ENCODE assay signal across 2 cellular contexts in genomic region chr1:119293777-119294176, GRCh38.
TF ChIP-seq lines count a peak whose summit lies in the region.

No MANE protein-coding gene starts in this region.

TF ChIP-seq in GM23338, 12 proteins besides CTCF, POLR2A, EP300 and RAD21:
- TF ChIP-seq CREB1 (CRISPR knock-in tag; IDR thresholded peaks at IDR 0.05; ENCODE audit: low read depth) (no peak), EZH2phosphoT487 (IDR thresholded peaks at IDR 0.05; ENCODE audit: unreplicated experiment) (no peak), EZH2 (IDR thresholded peaks at IDR 0.05; ENCODE audit: low read depth, unreplicated experiment) (no peak), JUNB (IDR thresholded peaks at IDR 0.05; ENCODE audit: unreplicated experiment) (no peak), NANOG (IDR thresholded peaks at IDR 0.05; ENCODE audit: borderline replicate concordance) (no peak), ETS1 (IDR thresholded peaks at IDR 0.05) (no peak), ZNF462 (CRISPR knock-in tag; IDR thresholded peaks at IDR 0.05) (no peak), ZNF331 (CRISPR knock-in tag; IDR thresholded peaks at IDR 0.05; ENCODE audit: low read depth) (no peak), ZNF114 (CRISPR knock-in tag; IDR thresholded peaks at IDR 0.05) (no peak), STAT1 (IDR thresholded peaks at IDR 0.05; ENCODE audit: unreplicated experiment) (no peak), POLR2AphosphoS5 (IDR thresholded peaks at IDR 0.05; ENCODE audit: low read depth) (no peak)

TF ChIP-seq in H1, 55 proteins besides CTCF, POLR2A, EP300 and RAD21:
- TF ChIP-seq JUND (IDR thresholded peaks at IDR 0.05; ENCODE audit: low read length), result no peak
- no peak for TF ChIP-seq KDM1A (IDR thresholded peaks at IDR 0.05; ENCODE audit: borderline replicate concordance, low read length)
- no peak for TF ChIP-seq TAF7 (optimal IDR thresholded peaks at IDR 0.05; ENCODE audit: borderline replicate concordance, low read depth, low read length)
- TF ChIP-seq YY1 (IDR thresholded peaks at IDR 0.05; ENCODE audit: low read depth, low read length), result no peak
- no peak for TF ChIP-seq SIRT6 (IDR thresholded peaks at IDR 0.05; ENCODE audit: low read length)
- TF ChIP-seq FOSL1 (IDR thresholded peaks at IDR 0.05; ENCODE audit: insufficient read depth, low read depth, low read length), result no peak
- TF ChIP-seq ASH2L (IDR thresholded peaks at IDR 0.05; ENCODE audit: low read length), result no peak
- no peak for TF ChIP-seq SAP30 (IDR thresholded peaks at IDR 0.05; ENCODE audit: insufficient read depth, insufficient replicate concordance, low read length)
- no peak for TF ChIP-seq POLR2AphosphoS5 (IDR thresholded peaks at IDR 0.05; ENCODE audit: low read depth, low read length)
- no peak for TF ChIP-seq SIX5 (IDR thresholded peaks at IDR 0.05; ENCODE audit: low read depth, low read length)
- no peak for TF ChIP-seq SP2 (IDR thresholded peaks at IDR 0.05; ENCODE audit: low read length)
- no peak for TF ChIP-seq E2F6 (IDR thresholded peaks at IDR 0.05)
- TF ChIP-seq TEAD4 (IDR thresholded peaks at IDR 0.05; ENCODE audit: low read depth, low read length), result no peak
